In genomic region chr1:171909711-171910110, GRCh38 we compare ENCODE assay signal across 22 cellular contexts.
DNase-seq lines count a peak whose midpoint lies in the region; ATAC-seq and TF ChIP-seq lines count a peak whose summit lies in the region.
"Had no signal": no experiment of that assay in that cellular context is flagged by ENCODE, and none has a peak within 500 bp of the region (broad histone marks: within the 10 kb centered on the region; RNA-seq: fewer than 3 reads in every experiment).

No MANE protein-coding gene starts in this region.

- no peaks in the 10 kb centered on the region for H3K36me3 Mint-ChIP-seq in activated naive CD4-positive, alpha-beta T cell treated with anti-CD3 and anti-CD28 coated beads, Interleukin-2, amount 50 U/mL, for 72 hours
- no peaks in the 10 kb centered on the region for H3K36me3 Mint-ChIP-seq in Calu3 (ENCODE audit: insufficient read depth, unreplicated experiment)
- H3K36me3 Mint-ChIP-seq: activated naive CD4-positive, alpha-beta T cell treated with anti-CD3 and anti-CD28 coated beads, Interleukin-2, amount 10 ng/mL, durations not matched to agents 7 days and 5 days; CD4-positive, alpha-beta memory T cell; naive B cell had no signal

- H3K4me3 Mint-ChIP-seq in Calu3 (ENCODE audit: low read depth, unreplicated experiment) = no peak overlapping the region
- H3K4me3 Mint-ChIP-seq: activated naive CD4-positive, alpha-beta T cell treated with anti-CD3 and anti-CD28 coated beads, Interleukin-2, amount 10 ng/mL, durations not matched to agents 7 days and 5 days; activated T-cell treated with anti-CD3 and anti-CD28 coated beads, Interleukin-2, amount 50 U/mL, for 4 hours; CD4-positive, alpha-beta memory T cell; naive B cell had no signal

- peaks cover 7% of the 10 kb centered on the region for H3K4me1 Mint-ChIP-seq in Calu3 (ENCODE audit: low read depth, unreplicated experiment)
- H3K4me1 Mint-ChIP-seq: CD4-positive, alpha-beta memory T cell; naive B cell had no signal

- CTCF ChIA-PET in Calu3 (lab: Charles Lee) = interaction anchor here (0.7 kb wide), 1 partner anchor 460 kb away, joined by 4 read pairs; no protein-coding TSS in a partner anchor

- H3K27ac ChIP-seq in temporal lobe (ENCODE audit: low read depth, low read length) = peak overlapping the region; percentile 31
- H3K27ac ChIP-seq: ascending aorta, transverse colon had no signal

- intact Hi-C loops in Calu3 (cut with micrococcal nuclease; ENCODE audit: unreplicated experiment) = loop anchor here (5.0 kb wide), 2 partner anchors 42 to 67 kb away; partner anchors contain the start of gene DNM3

- ATAC-seq in activated naive CD4-positive, alpha-beta T cell treated with anti-CD3 and anti-CD28 coated beads, Interleukin-2, amount 50 U/mL, for 72 hours = no peak
- ATAC-seq: activated T-cell treated with anti-CD3 and anti-CD28 coated beads, Interleukin-2, amount 50 U/mL, for 4 hours; HepG2 had no signal

- H3K27me3 Mint-ChIP-seq in Calu3 (ENCODE audit: unreplicated experiment) = no peaks in the 10 kb centered on the region
- H3K27me3 Mint-ChIP-seq: activated naive CD4-positive, alpha-beta T cell treated with anti-CD3 and anti-CD28 coated beads, Interleukin-2, amount 10 ng/mL, durations not matched to agents 7 days and 5 days had no signal

- in situ Hi-C loops in SK-MEL-5 (cut with HindIII; ENCODE audit: low pct_unique_long_range_greater_than_20kb, low sequenced_read_pairs) = no loop called here

- H3K9me3 Mint-ChIP-seq in activated naive CD4-positive, alpha-beta T cell treated with anti-CD3 and anti-CD28 coated beads, Interleukin-2, amount 50 U/mL, for 72 hours = no peaks in the 10 kb centered on the region
- H3K9me3 Mint-ChIP-seq in Calu3 (ENCODE audit: low read depth, unreplicated experiment) = no peaks in the 10 kb centered on the region
- H3K9me3 Mint-ChIP-seq: activated naive CD4-positive, alpha-beta T cell treated with anti-CD3 and anti-CD28 coated beads, Interleukin-2, amount 10 ng/mL, durations not matched to agents 7 days and 5 days; activated T-cell treated with anti-CD3 and anti-CD28 coated beads, Interleukin-2, amount 50 U/mL, for 4 hours; naive B cell had no signal

- DNase-seq in NCI-H1417 treated with DMSO at 0.1 percent for 48 hours (lab: John Stamatoyannopoulos, UW) (peak; percentile 42), SK-MEL-5 (ENCODE audit: low read depth, low spot score) (peak; percentile 81), iPS DF 19.7 (ENCODE audit: low read depth, low spot score) (peak; percentile 61), SIG-M5 (lab: John Stamatoyannopoulos, UW) (no peak), iPS-NIHi11 (ENCODE audit: low spot score) (no peak), Calu3 (no peak)
- no peak for DNase-seq in activated naive CD4-positive, alpha-beta T cell treated with anti-CD3 and anti-CD28 coated beads, Interleukin-2, amount 50 U/mL, for 72 hours (ENCODE audit: low spot score in 2 of 2)
- DNase-seq: activated naive CD4-positive, alpha-beta T cell treated with anti-CD3 and anti-CD28 coated beads, Interleukin-2, amount 10 ng/mL, durations not matched to agents 7 days and 5 days; activated T-cell treated with anti-CD3 and anti-CD28 coated beads, Interleukin-2, amount 50 U/mL, for 4 hours; CD4-positive, alpha-beta memory T cell; DMS153; effector CD4-positive, alpha-beta T cell; hypothalamus; naive B cell; NCI-H1436 treated with DMSO at 0.1 percent for 48 hours; SHP77 treated with DMSO at 0.1 percent for 48 hours; stimulated activated CD4-positive, alpha-beta T cell treated with anti-CD3 and anti-CD28 coated beads, Interleukin-4, amount 100 ng/mL, for 24 hours; stimulated activated naive CD4-positive, alpha-beta T cell treated with Interleukin-2 at 50 U/mL for 16 hours; transverse colon had no signal

- no TSS peak for BruUV-seq in Calu3 (replicated peaks; lab: Mats Ljungman, UMichigan)

- TF ChIP-seq CTCF in Calu3 (IDR thresholded peaks at IDR 0.05; ENCODE audit: unreplicated experiment) = no peak

- no peak overlapping the region for H3K27ac Mint-ChIP-seq in activated naive CD4-positive, alpha-beta T cell treated with anti-CD3 and anti-CD28 coated beads, Interleukin-2, amount 50 U/mL, for 72 hours
- no peak overlapping the region for H3K27ac Mint-ChIP-seq in Calu3 (ENCODE audit: unreplicated experiment)
- H3K27ac Mint-ChIP-seq: activated naive CD4-positive, alpha-beta T cell treated with anti-CD3 and anti-CD28 coated beads, Interleukin-2, amount 10 ng/mL, durations not matched to agents 7 days and 5 days; naive B cell had no signal

Comparison
In these comparisons a context has a peak if more than half of its experiments do, and no peak if none do; other contexts are left out.
1. DNase-seq: peak in NCI-H1417 treated with DMSO at 0.1 percent for 48 hours (single experiment), SK-MEL-5 (single experiment) and iPS DF 19.7 (single experiment); none in SIG-M5 (single experiment), activated naive CD4-positive, alpha-beta T cell treated with anti-CD3 and anti-CD28 coated beads, Interleukin-2, amount 50 U/mL, for 72 hours (0 of 2), iPS-NIHi11 (single experiment) and Calu3 (single experiment).